1 cellular context compared by ENCODE assay signal in the genomic region with DNA sequence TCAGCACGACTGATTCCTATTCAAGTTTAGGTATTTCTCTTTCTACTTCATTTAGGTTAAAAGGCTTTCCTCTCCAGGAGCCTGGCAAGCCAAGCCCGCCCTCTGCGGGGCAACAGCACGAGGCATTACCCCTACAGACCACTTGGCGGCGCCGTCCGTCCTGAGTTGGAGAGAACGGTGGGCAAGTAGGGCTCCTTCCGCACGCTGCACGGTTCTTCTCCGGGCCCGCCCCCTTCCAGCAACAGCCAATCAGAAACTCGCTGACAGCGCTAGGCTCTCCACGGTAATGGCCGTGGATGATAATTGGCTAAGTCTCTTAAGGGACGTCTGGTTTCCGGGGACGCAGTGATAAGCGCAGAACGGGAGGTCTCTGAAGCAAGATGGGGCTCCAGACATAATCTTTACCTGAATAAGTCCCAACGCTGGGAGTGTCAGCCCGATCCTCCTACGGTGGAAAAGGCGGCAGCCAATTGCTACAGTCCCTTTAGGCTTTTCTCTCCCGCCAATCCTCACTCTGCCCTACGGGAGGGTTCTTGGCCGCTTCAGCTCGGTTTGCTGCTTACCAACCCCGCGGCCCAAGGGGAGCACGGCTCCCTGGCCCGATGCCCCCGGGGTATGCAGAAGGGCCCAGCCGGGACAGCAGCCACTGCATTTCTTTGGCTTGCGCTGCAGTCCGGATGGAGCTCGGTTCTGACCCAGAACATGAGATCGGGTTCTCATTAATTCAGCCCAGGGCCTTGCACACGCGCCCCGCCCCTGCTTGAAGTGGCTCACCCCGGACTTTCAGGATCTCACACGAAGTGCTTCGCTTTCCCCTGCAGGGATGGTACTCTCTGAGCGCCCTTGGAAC.
TF ChIP-seq lines count a peak whose summit lies in the region.

No MANE protein-coding gene starts in this region.

TF ChIP-seq in HepG2, 621 proteins besides CTCF, POLR2A, EP300 and RAD21 (continued from another document and continues in another):
- TF ChIP-seq ZNF687 (CRISPR knock-in tag; IDR thresholded peaks at IDR 0.05), result peak; percentile 92
- 0 out of 2 replicates have a peak, but pooled peaks have one; percentile 65 for TF ChIP-seq ZFP36L2 (CRISPR knock-in tag; IDR thresholded peaks at IDR 0.05)
- TF ChIP-seq ZNF749 (CRISPR knock-in tag; IDR thresholded peaks at IDR 0.05; ENCODE audit: borderline replicate concordance), result peak; percentile 45; the same call in 1 of the 2 replicates
- TF ChIP-seq, protein P1, sequence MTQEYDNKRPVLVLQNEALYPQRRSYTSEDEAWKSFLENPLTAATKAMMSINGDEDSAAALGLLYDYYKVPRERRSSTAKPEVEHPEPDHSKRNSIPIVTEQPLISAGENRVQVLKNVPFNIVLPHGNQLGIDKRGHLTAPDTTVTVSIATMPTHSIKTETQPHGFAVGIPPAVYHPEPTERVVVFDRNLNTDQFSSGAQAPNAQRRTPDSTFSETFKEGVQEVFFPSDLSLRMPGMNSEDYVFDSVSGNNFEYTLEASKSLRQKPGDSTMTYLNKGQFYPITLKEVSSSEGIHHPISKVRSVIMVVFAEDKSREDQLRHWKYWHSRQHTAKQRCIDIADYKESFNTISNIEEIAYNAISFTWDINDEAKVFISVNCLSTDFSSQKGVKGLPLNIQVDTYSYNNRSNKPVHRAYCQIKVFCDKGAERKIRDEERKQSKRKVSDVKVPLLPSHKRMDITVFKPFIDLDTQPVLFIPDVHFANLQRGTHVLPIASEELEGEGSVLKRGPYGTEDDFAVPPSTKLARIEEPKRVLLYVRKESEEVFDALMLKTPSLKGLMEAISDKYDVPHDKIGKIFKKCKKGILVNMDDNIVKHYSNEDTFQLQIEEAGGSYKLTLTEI (CRISPR knock-in tag; conservative IDR thresholded peaks at IDR 0.05), result no peak
- TF ChIP-seq, protein P2, sequence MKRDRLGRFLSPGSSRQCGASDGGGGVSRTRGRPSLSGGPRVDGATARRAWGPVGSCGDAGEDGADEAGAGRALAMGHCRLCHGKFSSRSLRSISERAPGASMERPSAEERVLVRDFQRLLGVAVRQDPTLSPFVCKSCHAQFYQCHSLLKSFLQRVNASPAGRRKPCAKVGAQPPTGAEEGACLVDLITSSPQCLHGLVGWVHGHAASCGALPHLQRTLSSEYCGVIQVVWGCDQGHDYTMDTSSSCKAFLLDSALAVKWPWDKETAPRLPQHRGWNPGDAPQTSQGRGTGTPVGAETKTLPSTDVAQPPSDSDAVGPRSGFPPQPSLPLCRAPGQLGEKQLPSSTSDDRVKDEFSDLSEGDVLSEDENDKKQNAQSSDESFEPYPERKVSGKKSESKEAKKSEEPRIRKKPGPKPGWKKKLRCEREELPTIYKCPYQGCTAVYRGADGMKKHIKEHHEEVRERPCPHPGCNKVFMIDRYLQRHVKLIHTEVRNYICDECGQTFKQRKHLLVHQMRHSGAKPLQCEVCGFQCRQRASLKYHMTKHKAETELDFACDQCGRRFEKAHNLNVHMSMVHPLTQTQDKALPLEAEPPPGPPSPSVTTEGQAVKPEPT (CRISPR knock-in tag; IDR thresholded peaks at IDR 0.05; ENCODE audit: low read depth), result no peak
- TF ChIP-seq BCL6 (CRISPR knock-in tag; IDR thresholded peaks at IDR 0.05), result peak; percentile 63; the same call in 1 of the 2 replicates
- no peak; the same call in 1 of the 2 replicates for TF ChIP-seq ZNF275 (CRISPR knock-in tag; IDR thresholded peaks at IDR 0.05; ENCODE audit: borderline replicate concordance)
- peak; percentile 48; the same call in 1 of the 2 replicates for TF ChIP-seq ZNF431 (CRISPR knock-in tag; IDR thresholded peaks at IDR 0.05; ENCODE audit: borderline replicate concordance, low read depth)
- TF ChIP-seq PHB2 (IDR thresholded peaks at IDR 0.05; ENCODE audit: partially characterized antibody), result no peak
- TF ChIP-seq REL (CRISPR knock-in tag; conservative IDR thresholded peaks at IDR 0.05), result no peak
- TF ChIP-seq ATF5 (CRISPR knock-in tag; IDR thresholded peaks at IDR 0.05; ENCODE audit: low read depth), result no peak
- no peak for TF ChIP-seq ZNF3 (CRISPR knock-in tag; IDR thresholded peaks at IDR 0.05)
- TF ChIP-seq ARID4A (CRISPR knock-in tag; IDR thresholded peaks at IDR 0.05; ENCODE audit: borderline replicate concordance), result peak; percentile 51; the same call in 1 of the 2 replicates
- TF ChIP-seq NR2F1 (CRISPR knock-in tag; IDR thresholded peaks at IDR 0.05), result no peak
- no peak for TF ChIP-seq FOSL1 (CRISPR knock-in tag; IDR thresholded peaks at IDR 0.05; ENCODE audit: borderline replicate concordance)
- TF ChIP-seq TP53 (CRISPR knock-in tag; conservative IDR thresholded peaks at IDR 0.05), result no peak; the same call in 1 of the 2 replicates
- TF ChIP-seq TEAD2 (CRISPR knock-in tag; IDR thresholded peaks at IDR 0.05), result no peak
- peak; percentile 89; the same call in 1 of the 2 replicates for TF ChIP-seq ZNF335 (CRISPR knock-in tag; IDR thresholded peaks at IDR 0.05)
- TF ChIP-seq THYN1 (CRISPR knock-in tag; IDR thresholded peaks at IDR 0.05; ENCODE audit: borderline replicate concordance, low read depth), result no peak
- no peak for TF ChIP-seq ZNF383 (CRISPR knock-in tag; IDR thresholded peaks at IDR 0.05; ENCODE audit: borderline replicate concordance)
- peak; percentile 34; the same call in 1 of the 2 replicates for TF ChIP-seq SRF (IDR thresholded peaks at IDR 0.05; ENCODE audit: low read depth, low read length)
- peak; percentile 79; the same call in 1 of the 2 replicates for TF ChIP-seq NFKB2 (CRISPR knock-in tag; IDR thresholded peaks at IDR 0.05; ENCODE audit: borderline replicate concordance)
- TF ChIP-seq NBN (conservative IDR thresholded peaks at IDR 0.05), result no peak
- TF ChIP-seq, protein P3, sequence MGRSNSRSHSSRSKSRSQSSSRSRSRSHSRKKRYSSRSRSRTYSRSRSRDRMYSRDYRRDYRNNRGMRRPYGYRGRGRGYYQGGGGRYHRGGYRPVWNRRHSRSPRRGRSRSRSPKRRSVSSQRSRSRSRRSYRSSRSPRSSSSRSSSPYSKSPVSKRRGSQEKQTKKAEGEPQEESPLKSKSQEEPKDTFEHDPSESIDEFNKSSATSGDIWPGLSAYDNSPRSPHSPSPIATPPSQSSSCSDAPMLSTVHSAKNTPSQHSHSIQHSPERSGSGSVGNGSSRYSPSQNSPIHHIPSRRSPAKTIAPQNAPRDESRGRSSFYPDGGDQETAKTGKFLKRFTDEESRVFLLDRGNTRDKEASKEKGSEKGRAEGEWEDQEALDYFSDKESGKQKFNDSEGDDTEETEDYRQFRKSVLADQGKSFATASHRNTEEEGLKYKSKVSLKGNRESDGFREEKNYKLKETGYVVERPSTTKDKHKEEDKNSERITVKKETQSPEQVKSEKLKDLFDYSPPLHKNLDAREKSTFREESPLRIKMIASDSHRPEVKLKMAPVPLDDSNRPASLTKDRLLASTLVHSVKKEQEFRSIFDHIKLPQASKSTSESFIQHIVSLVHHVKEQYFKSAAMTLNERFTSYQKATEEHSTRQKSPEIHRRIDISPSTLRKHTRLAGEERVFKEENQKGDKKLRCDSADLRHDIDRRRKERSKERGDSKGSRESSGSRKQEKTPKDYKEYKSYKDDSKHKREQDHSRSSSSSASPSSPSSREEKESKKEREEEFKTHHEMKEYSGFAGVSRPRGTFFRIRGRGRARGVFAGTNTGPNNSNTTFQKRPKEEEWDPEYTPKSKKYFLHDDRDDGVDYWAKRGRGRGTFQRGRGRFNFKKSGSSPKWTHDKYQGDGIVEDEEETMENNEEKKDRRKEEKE (IDR thresholded peaks at IDR 0.05), result no peak
- peak; percentile 82 for TF ChIP-seq ZNF710 (CRISPR knock-in tag; IDR thresholded peaks at IDR 0.05; ENCODE audit: borderline replicate concordance)
- TF ChIP-seq ZNF792 (CRISPR knock-in tag; IDR thresholded peaks at IDR 0.05), result peak; percentile 91
- peak; percentile 59; the same call in 1 of the 2 replicates for TF ChIP-seq EHMT2 (IDR thresholded peaks at IDR 0.05; ENCODE audit: borderline replicate concordance, low read depth, low read length)
- TF ChIP-seq, protein P4, sequence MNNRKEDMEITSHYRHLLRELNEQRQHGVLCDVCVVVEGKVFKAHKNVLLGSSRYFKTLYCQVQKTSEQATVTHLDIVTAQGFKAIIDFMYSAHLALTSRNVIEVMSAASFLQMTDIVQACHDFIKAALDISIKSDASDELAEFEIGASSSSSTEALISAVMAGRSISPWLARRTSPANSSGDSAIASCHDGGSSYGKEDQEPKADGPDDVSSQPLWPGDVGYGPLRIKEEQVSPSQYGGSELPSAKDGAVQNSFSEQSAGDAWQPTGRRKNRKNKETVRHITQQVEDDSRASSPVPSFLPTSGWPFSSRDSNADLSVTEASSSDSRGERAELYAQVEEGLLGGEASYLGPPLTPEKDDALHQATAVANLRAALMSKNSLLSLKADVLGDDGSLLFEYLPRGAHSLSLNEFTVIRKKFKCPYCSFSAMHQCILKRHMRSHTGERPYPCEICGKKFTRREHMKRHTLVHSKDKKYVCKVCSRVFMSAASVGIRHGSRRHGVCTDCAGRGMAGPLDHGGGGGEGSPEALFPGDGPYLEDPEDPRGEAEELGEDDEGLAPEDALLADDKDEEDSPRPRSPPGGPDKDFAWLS (CRISPR knock-in tag; IDR thresholded peaks at IDR 0.05; ENCODE audit: borderline replicate concordance), result peak; percentile 59; the same call in 1 of the 2 replicates
- TF ChIP-seq ZNF557 (CRISPR knock-in tag; IDR thresholded peaks at IDR 0.05), result 0 out of 2 replicates have a peak, but pooled peaks have one; percentile 82
